Comparison of ENCODE assay signal across 30 cellular contexts in genomic region chrX:43998374-43998773, GRCh38. TPM values are rescaled to one million over a fixed set of nuclear protein-coding genes. Genes with fewer than 3 reads are reported as not detected.
"Had no signal": no experiment of that assay in that cellular context is flagged by ENCODE, and none has a peak within 500 bp of the region (broad histone marks: within the 10 kb centered on the region; RNA-seq: fewer than 3 reads in every experiment).

No MANE protein-coding gene starts in this region.

- DNase-seq: activated B cell treated with CpG ODN at 0.5 μM for 24 hours; activated CD4-positive, alpha-beta T cell treated with anti-CD3 and anti-CD28 coated beads for 48 hours; activated CD4-positive, alpha-beta T cell treated with anti-CD3 and anti-CD28 coated beads, Interleukin-2, amount 50 U/mL, for 1 hour; activated CD4-positive, alpha-beta T cell treated with anti-CD3 and anti-CD28 coated beads, Interleukin-2, amount 50 U/mL, for 48 hours; activated CD8-positive, alpha-beta memory T cell treated with anti-CD3 and anti-CD28 coated beads for 24 hours; activated CD8-positive, alpha-beta T cell treated with anti-CD3 and anti-CD28 coated beads for 36 hours; activated effector memory CD4-positive, alpha-beta T cell treated with Interleukin-2 at 50 U/mL for 16 hours; activated gamma-delta T cell treated with Interleukin-2 at 50 U/mL for 16 hours; activated naive CD4-positive, alpha-beta T cell treated with anti-CD3 and anti-CD28 coated beads, Interleukin-2, amount 50 U/mL, for 16 hours; activated naive CD4-positive, alpha-beta T cell treated with Interleukin-2 at 50 U/mL for 16 hours; activated T-cell treated with anti-CD3 and anti-CD28 coated beads, Interleukin-2, amount 50 U/mL, for 4 hours; amniotic stem cell; anterior cingulate cortex; body of pancreas; cortex of kidney; dermis blood vessel endothelial cell; effector CD4-positive, alpha-beta T cell; effector memory CD8-positive, alpha-beta T cell; foreskin fibroblast; gastrocnemius medialis; glutamatergic neuron; heart left ventricle; T-helper 1 cell; T-helper 17 cell; T1000; WERI-Rb-1 had no signal

- H3K27me3 ChIP-seq: body of pancreas, gastrocnemius medialis had no signal

- H3K27ac ChIP-seq: body of pancreas, gastrocnemius medialis, heart left ventricle, WERI-Rb-1 had no signal

- H3K4me3 ChIP-seq: body of pancreas, gastrocnemius medialis, heart left ventricle had no signal

- H3K9me3 ChIP-seq: body of pancreas, gastrocnemius medialis, heart left ventricle had no signal

- ATAC-seq: activated CD4-positive, CD25-positive, alpha-beta regulatory T cell treated with anti-CD3 and anti-CD28 coated beads, Interleukin-2, amount 50 U/mL, for 24 hours; activated CD8-positive, alpha-beta T cell treated with anti-CD3 and anti-CD28 coated beads for 36 hours; activated T-cell treated with anti-CD3 and anti-CD28 coated beads, Interleukin-2, amount 50 U/mL, for 4 hours; activated T-helper 17 cell treated with anti-CD3 and anti-CD28 coated beads, Interleukin-2, amount 50 U/mL, for 72 hours; body of pancreas; effector memory CD8-positive, alpha-beta T cell; esophagus mucosa; gastrocnemius medialis; heart left ventricle; T-helper 17 cell had no signal

- H3K36me3 ChIP-seq: gastrocnemius medialis, heart left ventricle, WERI-Rb-1 had no signal

- H3K4me1 ChIP-seq: body of pancreas, gastrocnemius medialis had no signal

RNA-seq across cellular contexts. Expression of gene NDP, which starts 25.2 kb away (rescaled TPM):
- total RNA-seq: activated B cell treated with CpG ODN at 0.5 μM for 24 hours; activated CD8-positive, alpha-beta T cell treated with anti-CD3 and anti-CD28 coated beads for 36 hours; activated T-cell treated with anti-CD3 and anti-CD28 coated beads, Interleukin-2, amount 50 U/mL, for 4 hours; body of pancreas; dermis blood vessel endothelial cell; epithelial cell of proximal tubule; esophagus mucosa; gastrocnemius medialis; T-helper 17 cell had no signal
